8 cellular contexts compared by ENCODE assay signal in the genomic region with DNA sequence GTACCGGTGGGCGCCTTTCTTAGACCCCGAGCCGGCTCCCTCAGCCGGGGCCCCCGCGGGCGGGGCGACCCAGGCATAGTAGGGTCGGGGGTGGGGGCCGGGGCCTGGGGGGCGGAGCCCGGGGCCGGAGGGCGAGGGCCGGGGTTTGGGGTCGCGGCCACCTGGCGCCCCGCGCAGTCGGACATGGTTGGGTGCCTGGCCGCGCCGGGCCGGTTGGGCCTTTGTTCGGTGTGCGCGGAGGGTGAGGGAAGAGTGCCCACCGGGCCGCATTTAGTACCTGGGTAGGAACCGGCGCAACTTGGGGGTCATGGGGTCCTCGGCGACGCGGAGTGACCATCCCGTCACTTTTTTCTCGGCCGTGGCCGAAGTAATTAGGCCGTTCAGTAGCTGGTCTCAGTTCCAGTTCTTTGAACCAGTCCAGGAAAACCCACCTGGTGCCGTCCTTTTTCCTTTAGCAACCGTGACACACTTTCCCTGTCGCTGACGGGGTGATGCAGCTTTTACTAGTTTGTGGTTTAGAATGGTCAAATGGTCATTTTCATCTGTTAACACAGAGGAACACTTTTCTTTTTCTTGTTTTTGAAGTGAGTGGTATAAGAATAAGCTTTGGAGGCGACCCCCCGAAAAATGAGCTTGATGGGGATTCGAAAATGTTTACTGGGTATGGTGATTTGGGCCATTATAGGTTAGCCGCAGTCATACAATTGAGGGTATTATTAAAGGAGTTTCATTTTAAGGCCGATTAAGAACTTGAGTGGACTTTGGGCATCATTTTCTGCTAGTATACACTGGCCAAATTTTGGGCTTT. TPM values are rescaled to one million over a fixed set of nuclear protein-coding genes. Genes with fewer than 3 reads are reported as not detected.
DNase-seq lines count a peak whose midpoint lies in the region; ATAC-seq and TF ChIP-seq lines count a peak whose summit lies in the region.

No MANE protein-coding gene starts in this region.

- CTCF ChIA-PET in OCI-LY7 (lab: Charles Lee; ENCODE audit: unreplicated experiment): no interaction called here

- TF ChIP-seq CTCF in OCI-LY7 (conservative IDR thresholded peaks at IDR 0.05; ENCODE audit: low read length): no peak
- no peak for TF ChIP-seq CTCF in dorsolateral prefrontal cortex (IDR thresholded peaks at IDR 0.05 in 54 of 56, conservative IDR thresholded peaks at IDR 0.05 in 2 of 56; ENCODE audit: low read depth in 1 of 56, partially characterized antibody in 56 of 56)

- BruUV-seq in OCI-LY7 (replicated peaks; lab: Mats Ljungman, UMichigan): no TSS peak

- no peaks in the 10 kb centered on the region for H3K9me3 ChIP-seq in OCI-LY7 (ENCODE audit: low read length)
- no peaks in the 10 kb centered on the region for H3K9me3 ChIP-seq in mesodermal cell (ENCODE audit: control insufficient read depth, low read length)
- H3K9me3 ChIP-seq in aorta (ENCODE audit: control insufficient read depth, low read length): no peaks in the 10 kb centered on the region

- H3K4me3 ChIP-seq in ACC112 (ENCODE audit: low read depth, low read length) (peak overlapping the region; percentile 93), OCI-LY7 (ENCODE audit: low read depth, low read length, poor library complexity, severe bottlenecking) (peak overlapping the region; percentile 100), dorsolateral prefrontal cortex (peak overlapping the region; percentile 65 to 99 (median 86)), mesodermal cell (ENCODE audit: extremely low read depth, insufficient read depth, low read length, poor library complexity, severe bottlenecking) (peak overlapping the region; percentile 83), aorta (ENCODE audit: low read length in 2 of 2) (peak overlapping the region; percentile 24 to 36)

- H4K20me1 ChIP-seq in OCI-LY7 (ENCODE audit: insufficient read depth, low read length): peaks cover 46% of the 10 kb centered on the region

- peak overlapping the region; percentile 88 for H3K4me2 ChIP-seq in OCI-LY7 (ENCODE audit: low read length)

- no peaks in the 10 kb centered on the region for H3K27me3 ChIP-seq in ACC112 (ENCODE audit: insufficient read depth, low read length)
- peaks cover 0 to 11% (median 0%) of the 10 kb centered on the region in 45 donors for H3K27me3 ChIP-seq in dorsolateral prefrontal cortex
- H3K27me3 ChIP-seq in aorta (ENCODE audit: control insufficient read depth in 1 of 2, insufficient read depth in 2 of 2, low read length in 1 of 2): no peaks in the 10 kb centered on the region

- POLR2A ChIA-PET in OCI-LY7 (lab: Charles Lee): no interaction called here

- 1% methylated on average over 27 to 33 of the region's 51 CpGs for WGBS in mesodermal cell (ENCODE audit: insufficient coverage in 2 of 2), 2 experiments
- WGBS in aorta, 2 donors: 1% methylated on average over 26 to 51 of the region's 51 CpGs

- intact Hi-C loops in OCI-LY7 (cut with micrococcal nuclease; ENCODE audit: unreplicated experiment) (loop anchor here (5.0 to 10.0 kb wide), 2 partner anchors 924 to 1493 kb away; a partner anchor contains a TSS), dorsolateral prefrontal cortex (cut with DNase I) (loop anchor here in 1 of 2 donors (10.0 kb wide), 2 partner anchors 123 to 153 kb away; no protein-coding TSS in a partner anchor), aorta (cut with DNase I) (no loop called here)

- H3K79me2 ChIP-seq in ACC112 (ENCODE audit: control insufficient read depth, insufficient read depth, low read length, unreplicated experiment) (peaks cover 69% of the 10 kb centered on the region), OCI-LY7 (ENCODE audit: insufficient read depth, low read depth, low read length) (peaks cover 69% of the 10 kb centered on the region)

- DNase-seq in OCI-LY7 (ENCODE audit: low spot score): peak; percentile 47
- no peak for DNase-seq in dorsolateral prefrontal cortex
- DNase-seq in aorta: peak in 1 of 2 donors; percentile 82
- DNase-seq in NCI-H2029 (lab: John Stamatoyannopoulos, UW): no peak

- peaks cover 12% of the 10 kb centered on the region for H3K36me3 ChIP-seq in ACC112 (ENCODE audit: insufficient read depth, low read length)
- peaks cover 63% of the 10 kb centered on the region for H3K36me3 ChIP-seq in OCI-LY7 (ENCODE audit: insufficient read depth, low read length)
- H3K36me3 ChIP-seq in mesodermal cell (ENCODE audit: control insufficient read depth, insufficient read depth, low read length): peaks cover 26% of the 10 kb centered on the region
- no peaks in the 10 kb centered on the region for H3K36me3 ChIP-seq in aorta (ENCODE audit: control insufficient read depth in 1 of 2, insufficient read depth in 2 of 2, low read length in 1 of 2)

- peaks cover 33% of the 10 kb centered on the region for H3K4me1 ChIP-seq in ACC112 (ENCODE audit: control insufficient read depth, insufficient read depth, low read length, unreplicated experiment)
- peaks cover 44% of the 10 kb centered on the region for H3K4me1 ChIP-seq in OCI-LY7 (ENCODE audit: insufficient read depth, low read length, poor library complexity, severe bottlenecking)
- peaks cover 4% of the 10 kb centered on the region for H3K4me1 ChIP-seq in mesodermal cell (ENCODE audit: control insufficient read depth, insufficient read depth, low read length, poor library complexity, severe bottlenecking)
- H3K4me1 ChIP-seq in aorta (ENCODE audit: control insufficient read depth in 1 of 2, insufficient read depth in 2 of 2, low read length in 2 of 2): no peaks in the 10 kb centered on the region

- H3K9me2 ChIP-seq in OCI-LY7 (ENCODE audit: insufficient read depth, low read length): no peaks in the 10 kb centered on the region

- peak overlapping the region; percentile 99 for H3K27ac ChIP-seq in ACC112 (ENCODE audit: low read depth, low read length)
- H3K27ac ChIP-seq in OCI-LY7 (ENCODE audit: low read depth, low read length, poor library complexity, severe bottlenecking): peak overlapping the region; percentile 88
- peak overlapping the region in 49 of 59 donors; percentile 53 to 100 (median 99) for H3K27ac ChIP-seq in dorsolateral prefrontal cortex
- peak overlapping the region; percentile 90 for H3K27ac ChIP-seq in mesodermal cell (ENCODE audit: low read depth, low read length, severe bottlenecking)
- H3K27ac ChIP-seq in aorta (ENCODE audit: low read depth in 1 of 2, low read length in 2 of 2): no peak overlapping the region

- peak; percentile 5 for ATAC-seq in GM21367 (IDR thresholded peaks at IDR 0.05; ENCODE audit: unreplicated experiment)
- ATAC-seq in aorta (ENCODE audit: low FRiP score): peak; percentile 12
- no peak for ATAC-seq in GM19035 (IDR thresholded peaks at IDR 0.05; ENCODE audit: unreplicated experiment)

- H2AFZ ChIP-seq in ACC112 (ENCODE audit: low read length, unreplicated experiment): no peak overlapping the region
- H2AFZ ChIP-seq in OCI-LY7 (ENCODE audit: low read length): no peak overlapping the region

RNA-seq across cellular contexts. Expression of a gene that starts 0.6 kb away (rescaled TPM):
- total RNA-seq in OCI-LY7 (2014; rRNA removed; shearing (Covaris generic)): 229 and 299 TPM in 2 replicates
- 285 and 305 TPM in 2 replicates for total RNA-seq in OCI-LY7 (2022)
- total RNA-seq in dorsolateral prefrontal cortex: 10 to 100 TPM in 14 of 120 experiments, 1 to 10 TPM in 106; 2.1 to 21.1 (median 5.6) TPM
- polyA plus RNA-seq in mesodermal cell (2013, experiment 1 of 2): 278 TPM
- polyA plus RNA-seq in mesodermal cell (2013, experiment 2 of 2): 296 TPM
- total RNA-seq in aorta: 1 to 10 TPM; 5.4 to 8.9 TPM
- polyA plus RNA-seq in aorta: 10 to 100 TPM in 1 of 2 donors, 1 to 10 TPM in 1; 5.7 to 14.9 TPM

RNA-seq across cellular contexts. Expression of a gene that starts 6.8 kb away (rescaled TPM):
- 76.1 and 77.6 TPM in 2 replicates for total RNA-seq in OCI-LY7 (2014; rRNA removed; shearing (Covaris generic))
- total RNA-seq in OCI-LY7 (2022): 85.5 and 108 TPM in 2 replicates
- 10 to 100 TPM; 37.7 to 76.2 (median 54.3) TPM for total RNA-seq in dorsolateral prefrontal cortex
- 34.5 TPM for polyA plus RNA-seq in mesodermal cell (2013, experiment 1 of 2)
- polyA plus RNA-seq in mesodermal cell (2013, experiment 2 of 2): 35.6 TPM
- total RNA-seq in aorta: 10 to 100 TPM; 47.2 to 49.0 TPM
- 10 to 100 TPM in 1 of 2 donors, 1 to 10 TPM in 1; 7.0 to 29.9 TPM for polyA plus RNA-seq in aorta

Comparison
In these comparisons a context has a peak if more than half of its experiments do, and no peak if none do; other contexts are left out.
1. H3K27ac ChIP-seq: peak in ACC112 (single experiment), OCI-LY7 (single experiment), dorsolateral prefrontal cortex (49 of 59) and mesodermal cell (single experiment); none in aorta (0 of 2).
2. H3K4me3 ChIP-seq: peak in every context shown above with its lines; median percentile 100 in OCI-LY7; 93 in ACC112; 86 in dorsolateral prefrontal cortex; 83 in mesodermal cell; 30 in aorta.
3. RNA of a gene that starts 0.6 kb away (total RNA-seq): 229 to 305 TPM in OCI-LY7; 5.4 to 8.9 TPM in aorta and 2.1 to 21.1 TPM in dorsolateral prefrontal cortex; every median in the first group is over 10 times any median in the second.